ENCODE assay signal across 14 cellular contexts in the genomic region with DNA sequence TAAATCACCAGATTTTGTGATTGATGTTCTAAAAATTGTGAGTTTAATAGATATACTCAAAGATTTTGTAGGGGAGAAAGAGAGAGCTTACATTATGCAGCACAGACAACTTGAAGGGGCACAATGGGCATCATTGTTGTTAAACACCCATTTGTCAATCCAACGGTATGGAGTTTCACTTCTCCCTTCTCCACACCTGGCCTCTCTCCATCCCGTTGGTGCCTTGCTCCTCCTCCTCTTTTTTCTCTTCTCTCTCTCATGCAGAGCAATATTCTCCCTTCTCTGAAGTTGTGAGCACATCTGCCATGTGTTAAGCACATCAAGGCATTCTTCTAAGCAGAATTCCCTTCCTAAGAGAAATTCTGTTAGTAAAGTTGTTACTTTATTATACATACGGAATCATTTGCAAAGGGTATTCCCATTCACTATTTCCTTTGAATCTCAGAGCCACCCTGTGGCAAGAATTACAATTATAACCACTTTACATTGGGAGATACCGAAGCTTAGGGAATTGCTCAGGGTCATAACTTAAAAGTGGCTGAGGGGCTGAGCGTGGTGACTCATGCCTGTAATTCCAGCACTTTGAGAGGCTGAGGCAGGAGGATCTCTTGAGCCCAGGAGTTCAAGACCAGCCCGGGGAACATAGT. TPM values are rescaled to one million over a fixed set of nuclear protein-coding genes. Genes with fewer than 3 reads are reported as not detected.
DNase-seq lines count a peak whose midpoint lies in the region; ATAC-seq and TF ChIP-seq lines count a peak whose summit lies in the region.
"Had no signal": no experiment of that assay in that cellular context is flagged by ENCODE, and none has a peak within 500 bp of the region (broad histone marks: within the 10 kb centered on the region; RNA-seq: fewer than 3 reads in every experiment).

No MANE protein-coding gene starts in this region.

- DNase-seq in AG09309 (ENCODE audit: low read depth) (no peak), SK-MEL-5 (ENCODE audit: low read depth, low spot score) (peak; percentile 40), fibroblast of villous mesenchyme (ENCODE audit: low read depth) (peak; percentile 41), NCI-H1048 (lab: John Stamatoyannopoulos, UW) (no peak), SIG-M5 treated with dmso at 0.1 percent for 504 hours (lab: John Stamatoyannopoulos, UW; ENCODE audit: unreplicated experiment) (no peak)
- no peak for DNase-seq in naive thymus-derived CD4-positive, alpha-beta T cell
- DNase-seq in activated CD4-positive, alpha-beta T cell treated with anti-CD3 and anti-CD28 coated beads for 4 hours, result no peak
- DNase-seq: activated T-cell treated with anti-CD3 and anti-CD28 coated beads, Interleukin-2, amount 50 U/mL, for 72 hours; CD8-positive, alpha-beta T cell; NCI-H2029; Peyer's patch; spleen had no signal

- no peaks in the 10 kb centered on the region for H3K9me3 ChIP-seq in HEK293 (ENCODE audit: control insufficient read depth, insufficient read depth, low read depth, low read length)
- H3K9me3 ChIP-seq in naive thymus-derived CD4-positive, alpha-beta T cell (ENCODE audit: control insufficient read depth in 2 of 3, low read length in 3 of 3), result no peaks in the 10 kb centered on the region
- H3K9me3 ChIP-seq: Peyer's patch, spleen had no signal

- no peaks in the 10 kb centered on the region for H3K36me3 ChIP-seq in HEK293 (ENCODE audit: control insufficient read depth in 2 of 2, insufficient read depth in 1 of 2, low read length in 2 of 2)
- H3K36me3 ChIP-seq in naive thymus-derived CD4-positive, alpha-beta T cell (ENCODE audit: control insufficient read depth in 2 of 3, insufficient read depth in 3 of 3, low read length in 3 of 3), result no peaks in the 10 kb centered on the region
- H3K36me3 ChIP-seq: Peyer's patch, spleen had no signal

- H3K4me1 ChIP-seq in HEK293 (ENCODE audit: control insufficient read depth, insufficient read depth, low read length), result peaks cover 15% of the 10 kb centered on the region
- H3K4me1 ChIP-seq in naive thymus-derived CD4-positive, alpha-beta T cell (ENCODE audit: control insufficient read depth in 2 of 2, insufficient read depth in 2 of 2, low read length in 2 of 2), result peaks cover 0 to 6% of the 10 kb centered on the region in 2 donors
- H3K4me1 ChIP-seq: Peyer's patch had no signal

- H3K36me3 Mint-ChIP-seq in naive thymus-derived CD4-positive, alpha-beta T cell, result no peaks in the 10 kb centered on the region
- H3K36me3 Mint-ChIP-seq: CD8-positive, alpha-beta T cell had no signal

- CTCF ChIA-PET in HEK293 (lab: Yijun Ruan, JAX), result interaction anchor here (0.7 to 2.6 kb wide), 9 partner anchors 10 to 389 kb away, joined by 3 to 29 read pairs (median 7); no protein-coding TSS in a partner anchor
- CTCF ChIA-PET in naive thymus-derived CD4-positive, alpha-beta T cell (lab: Charles Lee), result interaction anchor here (0.6 to 2.0 kb wide), 3 partner anchors 118 to 135 kb away, joined by 3 to 9 read pairs (median 5); no protein-coding TSS in a partner anchor

- no peak overlapping the region for H3K27ac ChIP-seq in HEK293 (ENCODE audit: extremely low read depth, low read depth, low read length)
- no peak overlapping the region for H3K27ac ChIP-seq in naive thymus-derived CD4-positive, alpha-beta T cell (ENCODE audit: low read depth, low read length)
- H3K27ac ChIP-seq: Peyer's patch, spleen had no signal

- peaks cover 0 to 7% (median 0%) of the 10 kb centered on the region in 7 donors for H3K4me1 Mint-ChIP-seq in naive thymus-derived CD4-positive, alpha-beta T cell

- no peaks in the 10 kb centered on the region for H3K27me3 ChIP-seq in naive thymus-derived CD4-positive, alpha-beta T cell (ENCODE audit: control insufficient read depth in 2 of 2, insufficient read depth in 2 of 2, low read length in 2 of 2)
- H3K27me3 ChIP-seq: Peyer's patch had no signal

- POLR2A ChIA-PET in HEK293 (lab: Yijun Ruan, JAX), result interaction anchor here (0.7 kb wide), 1 partner anchor 73 kb away, joined by 3 read pairs; no protein-coding TSS in a partner anchor
- POLR2A ChIA-PET in naive thymus-derived CD4-positive, alpha-beta T cell (lab: Charles Lee), result no interaction called here

- no peak for ATAC-seq in naive thymus-derived CD4-positive, alpha-beta T cell
- ATAC-seq: activated T-cell treated with anti-CD3 and anti-CD28 coated beads, Interleukin-2, amount 50 U/mL, for 72 hours; CD8-positive, alpha-beta T cell; HepG2 had no signal

- H3K27ac Mint-ChIP-seq in naive thymus-derived CD4-positive, alpha-beta T cell, result peak overlapping the region in 1 of 9 donors; percentile 53
- H3K27ac Mint-ChIP-seq: activated T-cell treated with anti-CD3 and anti-CD28 coated beads, Interleukin-2, amount 50 U/mL, for 72 hours; CD8-positive, alpha-beta T cell had no signal

- H3K4me3 Mint-ChIP-seq in naive thymus-derived CD4-positive, alpha-beta T cell, result no peak overlapping the region
- H3K4me3 Mint-ChIP-seq: activated T-cell treated with anti-CD3 and anti-CD28 coated beads, Interleukin-2, amount 50 U/mL, for 72 hours; CD8-positive, alpha-beta T cell had no signal

- intact Hi-C loops in naive thymus-derived CD4-positive, alpha-beta T cell (cut with micrococcal nuclease), result no loop called here

- peak; percentile 13 for TF ChIP-seq CTCF in AG09309 (IDR thresholded peaks at IDR 0.05; ENCODE audit: control insufficient read depth, insufficient read depth, low read depth, low read length, missing control alignments)
- peak; percentile 18; the same call in 1 of the 2 replicates for TF ChIP-seq CTCF in HEK293 (tag by site-specific recombination; IDR thresholded peaks at IDR 0.05)
- TF ChIP-seq CTCF in fibroblast of villous mesenchyme (IDR thresholded peaks at IDR 0.05; ENCODE audit: insufficient read depth, low read depth, low read length), result peak; percentile 26

- in situ Hi-C loops in SK-MEL-5 (cut with HindIII; ENCODE audit: low pct_unique_long_range_greater_than_20kb, low sequenced_read_pairs), result no loop called here

- peaks cover 0 to 24% (median 0%) of the 10 kb centered on the region in 5 donors for H3K27me3 Mint-ChIP-seq in naive thymus-derived CD4-positive, alpha-beta T cell

- H3K9me3 Mint-ChIP-seq in naive thymus-derived CD4-positive, alpha-beta T cell, result no peaks in the 10 kb centered on the region
- H3K9me3 Mint-ChIP-seq: activated T-cell treated with anti-CD3 and anti-CD28 coated beads, Interleukin-2, amount 50 U/mL, for 72 hours; CD8-positive, alpha-beta T cell had no signal

- no peak overlapping the region for H3K4me3 ChIP-seq in AG09309 (ENCODE audit: control insufficient read depth, low read depth, low read length)
- H3K4me3 ChIP-seq in HEK293 (ENCODE audit: low read depth, low read length), result no peak overlapping the region
- no peak overlapping the region for H3K4me3 ChIP-seq in fibroblast of villous mesenchyme (ENCODE audit: low read depth, low read length)
- no peak overlapping the region for H3K4me3 ChIP-seq in naive thymus-derived CD4-positive, alpha-beta T cell (ENCODE audit: low read length)
- H3K4me3 ChIP-seq: Peyer's patch, spleen had no signal

TF ChIP-seq in HEK293, 187 proteins besides CTCF, POLR2A, EP300 and RAD21 (continues in another document):
- peak; percentile 38; the same call in 1 of the 2 replicates for TF ChIP-seq ZNF366 (tag by site-specific recombination; conservative IDR thresholded peaks at IDR 0.05)
- peak; percentile 60; the same call in 1 of the 2 replicates for TF ChIP-seq ZBTB8A (tag by site-specific recombination; IDR thresholded peaks at IDR 0.05)
- 0 out of 2 replicates have a peak, but pooled peaks have one; percentile 7 for TF ChIP-seq IKZF3 (tag by site-specific recombination; IDR thresholded peaks at IDR 0.05)
- TF ChIP-seq, protein P1, sequence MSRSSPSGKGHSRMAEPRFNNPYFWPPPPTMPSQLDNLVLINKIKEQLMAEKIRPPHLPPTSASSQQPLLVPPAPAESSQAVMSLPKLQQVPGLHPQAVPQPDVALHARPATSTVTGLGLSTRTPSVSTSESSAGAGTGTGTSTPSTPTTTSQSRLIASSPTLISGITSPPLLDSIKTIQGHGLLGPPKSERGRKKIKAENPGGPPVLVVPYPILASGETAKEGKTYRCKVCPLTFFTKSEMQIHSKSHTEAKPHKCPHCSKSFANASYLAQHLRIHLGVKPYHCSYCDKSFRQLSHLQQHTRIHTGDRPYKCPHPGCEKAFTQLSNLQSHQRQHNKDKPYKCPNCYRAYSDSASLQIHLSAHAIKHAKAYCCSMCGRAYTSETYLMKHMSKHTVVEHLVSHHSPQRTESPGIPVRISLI (tag by site-specific recombination; IDR thresholded peaks at IDR 0.05), result no peak
- TF ChIP-seq ZEB2 (tag by site-specific recombination; IDR thresholded peaks at IDR 0.05), result 0 out of 2 replicates have a peak, but pooled peaks have one; percentile 21
- TF ChIP-seq FEZF1 (tag by site-specific recombination; IDR thresholded peaks at IDR 0.05), result peak; percentile 10; the same call in 1 of the 2 replicates
- TF ChIP-seq WT1 (tag by site-specific recombination; IDR thresholded peaks at IDR 0.05), result peak; percentile 48; the same call in 1 of the 2 replicates
- no peak for TF ChIP-seq ZNF658 (tag by site-specific recombination; IDR thresholded peaks at IDR 0.05)
- TF ChIP-seq TRIM28 (IDR thresholded peaks at IDR 0.05; ENCODE audit: borderline replicate concordance, low read length), result 0 out of 2 replicates have a peak, but pooled peaks have one; percentile 14
- TF ChIP-seq PRDM1 (tag by site-specific recombination; IDR thresholded peaks at IDR 0.05), result peak; percentile 63
- TF ChIP-seq HOXD13 (CRISPR knock-in tag; IDR thresholded peaks at IDR 0.05; ENCODE audit: borderline replicate concordance), result no peak

RNA-seq across cellular contexts. Expression of a gene that starts 40.5 kb away (rescaled TPM):
- not detected in 2 replicates for total RNA-seq in SK-MEL-5 (2014; rRNA removed; shearing (Covaris generic))
- not detected in 2 replicates for polyA plus RNA-seq in SK-MEL-5 (2015; cell fraction: cytosol; rRNA removed)
- polyA plus RNA-seq in SK-MEL-5 (2015; cell fraction: nucleus; rRNA removed), result not detected in 2 replicates
- total RNA-seq in fibroblast of villous mesenchyme, result not detected in 2 replicates
- 100 to 1,000 TPM in 4 of 5 experiments, 10 to 100 TPM in 1; 99.3 to 117 (median 109) TPM for total RNA-seq in naive thymus-derived CD4-positive, alpha-beta T cell
- polyA plus RNA-seq in naive thymus-derived CD4-positive, alpha-beta T cell, result 100 to 1,000 TPM; 254 to 289 TPM
- total RNA-seq: HepG2 had no signal

Comparison
In these comparisons a context has a peak if more than half of its experiments do, and no peak if none do; other contexts are left out.
1. DNase-seq: peak in SK-MEL-5 (single experiment) and fibroblast of villous mesenchyme (single experiment); none in AG09309 (single experiment), NCI-H1048 (single experiment), naive thymus-derived CD4-positive, alpha-beta T cell (0 of 9), SIG-M5 treated with dmso at 0.1 percent for 504 hours (single experiment) and activated CD4-positive, alpha-beta T cell treated with anti-CD3 and anti-CD28 coated beads for 4 hours (0 of 2).
2. RNA of a gene that starts 40.5 kb away (total RNA-seq): 99.3 to 117 TPM in naive thymus-derived CD4-positive, alpha-beta T cell; not detected in SK-MEL-5 and not detected in fibroblast of villous mesenchyme; every median in the first group is over 100 times any median in the second.
3. Peak in every context shown above with its lines, with median percentiles within 50 percentile points of each other: CTCF ChIP-seq.